Comparison of ENCODE assay signal across 8 cellular contexts in genomic region chr17:74212913-74213791, GRCh38. TPM values are rescaled to one million over a fixed set of nuclear protein-coding genes. Genes with fewer than 3 reads are reported as not detected.
A peak's percentile ranks its signal among the peaks of the same experiment; 100 is the strongest.
DNase-seq lines count a peak whose midpoint lies in the region; ATAC-seq, FAIRE-seq and TF ChIP-seq lines count a peak whose summit lies in the region.

TSS of gene TTYH2 (plus strand) at chr17:74213571. CDS start at chr17:74213588, 17 bp downstream.

- peak; percentile 95 for ATAC-seq in gastroesophageal sphincter

- FAIRE-seq in H54 (lab: Jason Lieb, UNC): no peak

- peaks cover 28% of the 10 kb centered on the region; the same call in 1 of the 2 replicates for H3K4me1 ChIP-seq in ES-I3 (ENCODE audit: insufficient read depth, low read length)
- H3K4me1 ChIP-seq in gastroesophageal sphincter: peaks cover 0 to 68% (median 35%) of the 10 kb centered on the region in 3 donors
- peaks cover 37% of the 10 kb centered on the region for H3K4me1 ChIP-seq in testis

- H3K27ac ChIP-seq in gastroesophageal sphincter: peak within 1 kb of the TSS; percentile 25 to 87 (median 82)
- H3K27ac ChIP-seq in testis: peak within 1 kb of the TSS; percentile 64 to 83

- H3K27me3 ChIP-seq in gastroesophageal sphincter (no peaks in the 10 kb centered on the region), testis (no peaks in the 10 kb centered on the region)

- intact Hi-C loops in testis (cut with DNase I; ENCODE audit: low total_unique reads): loop anchor here (5.0 kb wide), 1 partner anchor 84 kb away; no protein-coding TSS in a partner anchor

- peak within 1 kb of the TSS; percentile 49 to 61 for H3K4me3 ChIP-seq in gastroesophageal sphincter
- peak within 1 kb of the TSS; percentile 49 to 68 for H3K4me3 ChIP-seq in testis

- H3K9me3 ChIP-seq in ES-I3 (ENCODE audit: control insufficient read depth, insufficient read depth, low read length) (no peaks in the 10 kb centered on the region), gastroesophageal sphincter (no peaks in the 10 kb centered on the region), testis (no peaks in the 10 kb centered on the region)

- TF ChIP-seq CTCF in gastroesophageal sphincter (IDR thresholded peaks at IDR 0.05) (peak in 3 of 4 experiments; percentile 42 to 56 (median 43)), testis (IDR thresholded peaks at IDR 0.05) (peak in 2 of 3 experiments; percentile 17 to 31)

- in situ Hi-C loops in SK-MEL-5 (cut with HindIII; ENCODE audit: low pct_unique_long_range_greater_than_20kb, low sequenced_read_pairs): no loop called here

- peak within 1 kb of the TSS; percentile 64 for H3K9ac ChIP-seq in ES-I3 (ENCODE audit: low read depth, low read length)

- H3K36me3 ChIP-seq in ES-I3 (ENCODE audit: insufficient read depth, low read length) (peaks cover 13% of the 10 kb centered on the region), gastroesophageal sphincter (peaks cover 0 to 22% of the 10 kb centered on the region in 2 donors), testis (ENCODE audit: low read depth, missing control alignments) (no peaks in the 10 kb centered on the region)

- TF ChIP-seq POLR2A in H54 (IDR thresholded peaks at IDR 0.05; ENCODE audit: low read depth, low read length): peak; percentile 61
- TF ChIP-seq POLR2A in gastroesophageal sphincter (IDR thresholded peaks at IDR 0.05): peak in 1 of 2 donors; percentile 21
- no peak for TF ChIP-seq POLR2A in testis (IDR thresholded peaks at IDR 0.05)

- WGBS in gastroesophageal sphincter (ENCODE audit: low coverage in 1 of 2), 2 donors: 0 to 1% methylated on average over 1 to 14 of the region's 62 CpGs
- 0 to 1% methylated on average over 20 to 43 of the region's 62 CpGs for WGBS in testis, 2 donors

- DNase-seq in H54 (ENCODE audit: insufficient read length, low spot score) (peak; percentile 92), M059J (ENCODE audit: low read depth) (peak; percentile 85), SK-MEL-5 (ENCODE audit: low read depth, low spot score) (peak; percentile 98), nucleus accumbens (lab: John Stamatoyannopoulos, UW) (peak in 55 of 56 donors; percentile 42 to 95 (median 89)), testis (peak; percentile 91)
- peak; percentile 68 for DNase-seq in activated naive CD4-positive, alpha-beta T cell treated with Interleukin-2 at 50 U/mL for 16 hours

- no peak for TF ChIP-seq EP300 in gastroesophageal sphincter (IDR thresholded peaks at IDR 0.05)

RNA-seq across cellular contexts. Expression of gene TTYH2, which starts in this region (rescaled TPM):
- 0.15 TPM in 2 replicates for total RNA-seq in M059J (2014; rRNA removed; shearing (Covaris generic))
- 72.7 and 72.9 TPM in 2 replicates for total RNA-seq in SK-MEL-5 (2014; rRNA removed; shearing (Covaris generic))
- polyA plus RNA-seq in SK-MEL-5 (2015; cell fraction: cytosol; rRNA removed): 101 and 121 TPM in 2 replicates
- polyA plus RNA-seq in SK-MEL-5 (2015; cell fraction: nucleus; rRNA removed): 150 and 160 TPM in 2 replicates
- total RNA-seq in gastroesophageal sphincter (1 to 10 TPM; 5.5 to 7.7 (median 6.3) TPM), testis (10 to 100 TPM; 69.7 to 73.5 TPM)
- 52.7 TPM for polyA plus RNA-seq in testis (ENCODE audit: insufficient read depth, low read depth, low replicate concordance)

Comparison
In these comparisons a context has a peak if more than half of its experiments do, and no peak if none do; other contexts are left out.
1. Peak in every context shown above with its lines: DNase-seq, ATAC-seq, H3K4me3 ChIP-seq and H3K27ac ChIP-seq.
2. Peak in DNase-seq in M059J; RNA of the gene not detected or under 1 TPM.